8 cellular contexts compared by ENCODE assay signal in genomic region chr16:77951788-77952187, GRCh38.
A peak's percentile ranks its signal among the peaks of the same experiment; 100 is the strongest.
DNase-seq lines count a peak whose midpoint lies in the region; ATAC-seq and TF ChIP-seq lines count a peak whose summit lies in the region.

No MANE protein-coding gene starts in this region.

- no peak for TF ChIP-seq EP300 in sigmoid colon (IDR thresholded peaks at IDR 0.05)

- no peaks in the 10 kb centered on the region for H3K4me1 Mint-ChIP-seq in stimulated activated effector memory CD8-positive, alpha-beta T cell treated with anti-CD3 and anti-CD28 coated beads, Interleukin-12 subunit alpha, Interleukin-12 subunit beta, amount 100 ng/mL, for 72 hours

- no peaks in the 10 kb centered on the region for H3K36me3 ChIP-seq in upper lobe of right lung
- no peaks in the 10 kb centered on the region for H3K36me3 ChIP-seq in sigmoid colon

- H3K4me3 Mint-ChIP-seq in stimulated activated effector memory CD8-positive, alpha-beta T cell treated with anti-CD3 and anti-CD28 coated beads, Interleukin-12 subunit alpha, Interleukin-12 subunit beta, amount 100 ng/mL, for 72 hours = no peak overlapping the region

- TF ChIP-seq POLR2A in sigmoid colon (IDR thresholded peaks at IDR 0.05) = no peak

- H3K9me3 ChIP-seq in upper lobe of right lung (no peaks in the 10 kb centered on the region), sigmoid colon (no peaks in the 10 kb centered on the region)

- ATAC-seq in GM19455 (IDR thresholded peaks at IDR 0.05; ENCODE audit: unreplicated experiment) (peak; percentile 49), upper lobe of right lung (peak; percentile 65), GM21786 (IDR thresholded peaks at IDR 0.05; ENCODE audit: unreplicated experiment) (no peak)
- ATAC-seq in stimulated activated effector memory CD8-positive, alpha-beta T cell treated with anti-CD3 and anti-CD28 coated beads, Interleukin-12 subunit alpha, Interleukin-12 subunit beta, amount 100 ng/mL, for 72 hours = no peak

- TF ChIP-seq CTCF in 22Rv1 (IDR thresholded peaks at IDR 0.05) (peak; percentile 74), choroid plexus epithelial cell (conservative IDR thresholded peaks at IDR 0.05; ENCODE audit: low read depth, low read length) (peak; percentile 52), upper lobe of right lung (IDR thresholded peaks at IDR 0.05) (peak; percentile 37), sigmoid colon (IDR thresholded peaks at IDR 0.05) (no peak)

- H3K9me3 Mint-ChIP-seq in stimulated activated effector memory CD8-positive, alpha-beta T cell treated with anti-CD3 and anti-CD28 coated beads, Interleukin-12 subunit alpha, Interleukin-12 subunit beta, amount 100 ng/mL, for 72 hours = no peaks in the 10 kb centered on the region

- 13 to 36% methylated on average over 2 of the region's 2 CpGs for WGBS in sigmoid colon, 2 donors

- H3K36me3 Mint-ChIP-seq in stimulated activated effector memory CD8-positive, alpha-beta T cell treated with anti-CD3 and anti-CD28 coated beads, Interleukin-12 subunit alpha, Interleukin-12 subunit beta, amount 100 ng/mL, for 72 hours = no peaks in the 10 kb centered on the region

- no peak overlapping the region for H3K4me3 ChIP-seq in choroid plexus epithelial cell (ENCODE audit: low read depth, low read length)
- no peak overlapping the region for H3K4me3 ChIP-seq in upper lobe of right lung
- no peak overlapping the region for H3K4me3 ChIP-seq in sigmoid colon

- H3K27ac Mint-ChIP-seq in stimulated activated effector memory CD8-positive, alpha-beta T cell treated with anti-CD3 and anti-CD28 coated beads, Interleukin-12 subunit alpha, Interleukin-12 subunit beta, amount 100 ng/mL, for 72 hours = no peak overlapping the region

- DNase-seq in NCI-H345 (lab: John Stamatoyannopoulos, UW) (peak; percentile 47), choroid plexus epithelial cell (ENCODE audit: low read depth) (peak; percentile 40), upper lobe of right lung (no peak), sigmoid colon (no peak)
- no peak for DNase-seq in stimulated activated effector memory CD8-positive, alpha-beta T cell treated with anti-CD3 and anti-CD28 coated beads, Interleukin-12 subunit alpha, Interleukin-12 subunit beta, amount 100 ng/mL, for 72 hours (ENCODE audit: low spot score in 2 of 2)

- H3K4me1 ChIP-seq in upper lobe of right lung (no peaks in the 10 kb centered on the region), sigmoid colon (no peaks in the 10 kb centered on the region)

- intact Hi-C loops in upper lobe of right lung (cut with DNase I) (no loop called here), sigmoid colon (cut with DNase I) (no loop called here)

- H3K27me3 ChIP-seq in upper lobe of right lung (peaks cover 8% of the 10 kb centered on the region), sigmoid colon (peaks cover 0 to 7% (median 0%) of the 10 kb centered on the region in 3 donors)

- H3K27ac ChIP-seq in 22Rv1 = no peak overlapping the region
- H3K27ac ChIP-seq in upper lobe of right lung = no peak overlapping the region
- no peak overlapping the region for H3K27ac ChIP-seq in sigmoid colon

Comparison
In these comparisons a context has a peak if more than half of its experiments do, and no peak if none do; other contexts are left out.
1. CTCF ChIP-seq: peak in 22Rv1 (single experiment), choroid plexus epithelial cell (single experiment) and upper lobe of right lung (single experiment); none in sigmoid colon (0 of 4).
2. ATAC-seq: peak in GM19455 (single experiment) and upper lobe of right lung (single experiment); none in GM21786 (single experiment) and stimulated activated effector memory CD8-positive, alpha-beta T cell treated with anti-CD3 and anti-CD28 coated beads, Interleukin-12 subunit alpha, Interleukin-12 subunit beta, amount 100 ng/mL, for 72 hours (single experiment).
3. DNase-seq: peak in NCI-H345 (single experiment) and choroid plexus epithelial cell (single experiment); none in upper lobe of right lung (single experiment), sigmoid colon (single experiment) and stimulated activated effector memory CD8-positive, alpha-beta T cell treated with anti-CD3 and anti-CD28 coated beads, Interleukin-12 subunit alpha, Interleukin-12 subunit beta, amount 100 ng/mL, for 72 hours (0 of 2).